1 cellular context compared by ENCODE assay signal in genomic region chr10:125720002-125720382, GRCh38.
A peak's percentile ranks its signal among the peaks of the same experiment; 100 is the strongest.
TF ChIP-seq lines count a peak whose summit lies in the region.

No MANE protein-coding gene starts in this region.

TF ChIP-seq in HepG2, 621 proteins besides CTCF, POLR2A, EP300 and RAD21:
- TF ChIP-seq MYNN (CRISPR knock-in tag; IDR thresholded peaks at IDR 0.05; ENCODE audit: low read depth) (no peak), KDM5A (IDR thresholded peaks at IDR 0.05; ENCODE audit: borderline replicate concordance, low read length) (peak; percentile 53; the same call in 1 of the 2 replicates), ZFP41 (CRISPR knock-in tag; IDR thresholded peaks at IDR 0.05; ENCODE audit: borderline replicate concordance) (no peak), ZNF20 (CRISPR knock-in tag; IDR thresholded peaks at IDR 0.05) (no peak), ZNF431 (CRISPR knock-in tag; IDR thresholded peaks at IDR 0.05; ENCODE audit: borderline replicate concordance, low read depth) (no peak), ZNF138 (CRISPR knock-in tag; IDR thresholded peaks at IDR 0.05; ENCODE audit: low read depth) (peak; percentile 58; the same call in 1 of the 2 replicates), ZNF607 (CRISPR knock-in tag; IDR thresholded peaks at IDR 0.05; ENCODE audit: borderline replicate concordance) (0 out of 2 replicates have a peak, but pooled peaks have one; percentile 2), ZNF564 (CRISPR knock-in tag; IDR thresholded peaks at IDR 0.05) (peak; percentile 57; the same call in 1 of the 2 replicates), NCOR1 (IDR thresholded peaks at IDR 0.05; ENCODE audit: borderline replicate concordance, low read length) (no peak), STAT6 (CRISPR knock-in tag; IDR thresholded peaks at IDR 0.05; ENCODE audit: borderline replicate concordance) (0 out of 2 replicates have a peak, but pooled peaks have one; percentile 55), XBP1 (CRISPR knock-in tag; IDR thresholded peaks at IDR 0.05) (no peak), ZNF317 (CRISPR knock-in tag; IDR thresholded peaks at IDR 0.05) (0 out of 2 replicates have a peak, but pooled peaks have one; percentile 2), ZNF552 (CRISPR knock-in tag; IDR thresholded peaks at IDR 0.05; ENCODE audit: borderline replicate concordance) (peak; percentile 12; the same call in 1 of the 2 replicates), KAT7 (CRISPR knock-in tag; IDR thresholded peaks at IDR 0.05; ENCODE audit: borderline replicate concordance) (no peak), SAP130 (CRISPR knock-in tag; IDR thresholded peaks at IDR 0.05; ENCODE audit: low read depth) (no peak), CEBPB (IDR thresholded peaks at IDR 0.05; ENCODE audit: borderline replicate concordance, low read depth, low read length) (no peak), THAP7 (CRISPR knock-in tag; IDR thresholded peaks at IDR 0.05) (no peak), ZNF569 (CRISPR knock-in tag; IDR thresholded peaks at IDR 0.05; ENCODE audit: borderline replicate concordance) (no peak)
- TF ChIP-seq, protein P1, sequence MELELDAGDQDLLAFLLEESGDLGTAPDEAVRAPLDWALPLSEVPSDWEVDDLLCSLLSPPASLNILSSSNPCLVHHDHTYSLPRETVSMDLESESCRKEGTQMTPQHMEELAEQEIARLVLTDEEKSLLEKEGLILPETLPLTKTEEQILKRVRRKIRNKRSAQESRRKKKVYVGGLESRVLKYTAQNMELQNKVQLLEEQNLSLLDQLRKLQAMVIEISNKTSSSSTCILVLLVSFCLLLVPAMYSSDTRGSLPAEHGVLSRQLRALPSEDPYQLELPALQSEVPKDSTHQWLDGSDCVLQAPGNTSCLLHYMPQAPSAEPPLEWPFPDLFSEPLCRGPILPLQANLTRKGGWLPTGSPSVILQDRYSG (CRISPR knock-in tag; IDR thresholded peaks at IDR 0.05), result no peak
- TF ChIP-seq, protein P2, sequence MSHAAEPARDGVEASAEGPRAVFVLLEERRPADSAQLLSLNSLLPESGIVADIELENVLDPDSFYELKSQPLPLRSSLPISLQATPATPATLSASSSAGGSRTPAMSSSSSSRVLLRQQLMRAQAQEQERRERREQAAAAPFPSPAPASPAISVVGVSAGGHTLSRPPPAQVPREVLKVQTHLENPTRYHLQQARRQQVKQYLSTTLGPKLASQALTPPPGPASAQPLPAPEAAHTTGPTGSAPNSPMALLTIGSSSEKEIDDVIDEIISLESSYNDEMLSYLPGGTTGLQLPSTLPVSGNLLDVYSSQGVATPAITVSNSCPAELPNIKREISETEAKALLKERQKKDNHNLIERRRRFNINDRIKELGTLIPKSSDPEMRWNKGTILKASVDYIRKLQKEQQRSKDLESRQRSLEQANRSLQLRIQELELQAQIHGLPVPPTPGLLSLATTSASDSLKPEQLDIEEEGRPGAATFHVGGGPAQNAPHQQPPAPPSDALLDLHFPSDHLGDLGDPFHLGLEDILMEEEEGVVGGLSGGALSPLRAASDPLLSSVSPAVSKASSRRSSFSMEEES (CRISPR knock-in tag; IDR thresholded peaks at IDR 0.05), result no peak
- TF ChIP-seq, protein P3, sequence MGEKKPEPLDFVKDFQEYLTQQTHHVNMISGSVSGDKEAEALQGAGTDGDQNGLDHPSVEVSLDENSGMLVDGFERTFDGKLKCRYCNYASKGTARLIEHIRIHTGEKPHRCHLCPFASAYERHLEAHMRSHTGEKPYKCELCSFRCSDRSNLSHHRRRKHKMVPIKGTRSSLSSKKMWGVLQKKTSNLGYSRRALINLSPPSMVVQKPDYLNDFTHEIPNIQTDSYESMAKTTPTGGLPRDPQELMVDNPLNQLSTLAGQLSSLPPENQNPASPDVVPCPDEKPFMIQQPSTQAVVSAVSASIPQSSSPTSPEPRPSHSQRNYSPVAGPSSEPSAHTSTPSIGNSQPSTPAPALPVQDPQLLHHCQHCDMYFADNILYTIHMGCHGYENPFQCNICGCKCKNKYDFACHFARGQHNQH (CRISPR knock-in tag; IDR thresholded peaks at IDR 0.05), result no peak
- TF ChIP-seq, protein P4, sequence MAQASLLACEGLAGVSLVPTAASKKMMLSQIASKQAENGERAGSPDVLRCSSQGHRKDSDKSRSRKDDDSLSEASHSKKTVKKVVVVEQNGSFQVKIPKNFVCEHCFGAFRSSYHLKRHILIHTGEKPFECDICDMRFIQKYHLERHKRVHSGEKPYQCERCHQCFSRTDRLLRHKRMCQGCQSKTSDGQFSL (CRISPR knock-in tag; IDR thresholded peaks at IDR 0.05), result no peak
- TF ChIP-seq, protein P5, sequence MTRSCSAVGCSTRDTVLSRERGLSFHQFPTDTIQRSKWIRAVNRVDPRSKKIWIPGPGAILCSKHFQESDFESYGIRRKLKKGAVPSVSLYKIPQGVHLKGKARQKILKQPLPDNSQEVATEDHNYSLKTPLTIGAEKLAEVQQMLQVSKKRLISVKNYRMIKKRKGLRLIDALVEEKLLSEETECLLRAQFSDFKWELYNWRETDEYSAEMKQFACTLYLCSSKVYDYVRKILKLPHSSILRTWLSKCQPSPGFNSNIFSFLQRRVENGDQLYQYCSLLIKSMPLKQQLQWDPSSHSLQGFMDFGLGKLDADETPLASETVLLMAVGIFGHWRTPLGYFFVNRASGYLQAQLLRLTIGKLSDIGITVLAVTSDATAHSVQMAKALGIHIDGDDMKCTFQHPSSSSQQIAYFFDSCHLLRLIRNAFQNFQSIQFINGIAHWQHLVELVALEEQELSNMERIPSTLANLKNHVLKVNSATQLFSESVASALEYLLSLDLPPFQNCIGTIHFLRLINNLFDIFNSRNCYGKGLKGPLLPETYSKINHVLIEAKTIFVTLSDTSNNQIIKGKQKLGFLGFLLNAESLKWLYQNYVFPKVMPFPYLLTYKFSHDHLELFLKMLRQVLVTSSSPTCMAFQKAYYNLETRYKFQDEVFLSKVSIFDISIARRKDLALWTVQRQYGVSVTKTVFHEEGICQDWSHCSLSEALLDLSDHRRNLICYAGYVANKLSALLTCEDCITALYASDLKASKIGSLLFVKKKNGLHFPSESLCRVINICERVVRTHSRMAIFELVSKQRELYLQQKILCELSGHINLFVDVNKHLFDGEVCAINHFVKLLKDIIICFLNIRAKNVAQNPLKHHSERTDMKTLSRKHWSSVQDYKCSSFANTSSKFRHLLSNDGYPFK (CRISPR knock-in tag; IDR thresholded peaks at IDR 0.05; ENCODE audit: borderline replicate concordance), result peak; percentile 97
